ENCODE assay signal across 34 cellular contexts in genomic region chr7:77474756-77475155, GRCh38.
"Had no signal": no experiment of that assay in that cellular context is flagged by ENCODE, and none has a peak within 500 bp of the region (broad histone marks: within the 10 kb centered on the region; RNA-seq: fewer than 3 reads in every experiment).

No MANE protein-coding gene starts in this region.

- H3K9me3 ChIP-seq: adrenal gland, SJSA1 had no signal

- H3K4me1 Mint-ChIP-seq: brain had no signal

- H3K27me3 Mint-ChIP-seq: activated B cell treated with CpG ODN at 0.5 μM for 24 hours; activated CD8-positive, alpha-beta T cell treated with anti-CD3 and anti-CD28 coated beads for 36 hours; brain had no signal

- H3K27ac ChIP-seq: adrenal gland, KMS-11, SJSA1, VCaP had no signal

- DNase-seq: activated B cell treated with CpG ODN at 0.5 μM for 24 hours; activated CD4-positive, alpha-beta T cell treated with anti-CD3 and anti-CD28 coated beads for 4 hours; activated CD4-positive, alpha-beta T cell treated with anti-CD3 and anti-CD28 coated beads, Interleukin-2, amount 50 U/mL, for 4 hours; activated CD4-positive, CD25-positive, alpha-beta regulatory T cell treated with anti-CD3 and anti-CD28 coated beads, Interleukin-2, amount 50 U/mL, for 72 hours; activated CD8-positive, alpha-beta T cell treated with anti-CD3 and anti-CD28 coated beads for 36 hours; activated gamma-delta T cell treated with Interleukin-2 at 50 U/mL for 16 hours; activated naive CD4-positive, alpha-beta T cell treated with anti-CD3 and anti-CD28 coated beads for 36 hours; activated T-cell treated with anti-CD3 and anti-CD28 coated beads, Interleukin-2, amount 50 U/mL, for 4 hours; adrenal gland; caudate nucleus; cerebellar nuclear complex; NCI-H1092 treated with DMSO at 0.1 percent for 48 hours; NCI-H1417; NCI-H146; NCI-H187; NCI-H2029 treated with DMSO at 0.1 percent for 48 hours; NCI-H2107; NCI-H2171; NCI-H226; NCI-H446 treated with DMSO at 0.1 percent for 48 hours; NCI-H524 treated with DMSO at 0.1 percent for 48 hours; SHP77; SW 1271; T-helper 1 cell; T-helper 2 cell; T-helper 9 cell had no signal

- H3K4me3 Mint-ChIP-seq: activated B cell treated with CpG ODN at 0.5 μM for 24 hours; activated CD8-positive, alpha-beta T cell treated with anti-CD3 and anti-CD28 coated beads for 36 hours; activated naive CD4-positive, alpha-beta T cell treated with anti-CD3 and anti-CD28 coated beads for 36 hours; activated T-cell treated with anti-CD3 and anti-CD28 coated beads, Interleukin-2, amount 50 U/mL, for 4 hours; activated T-helper 1 cell treated with anti-CD3 and anti-CD28 coated beads, Interleukin-12 subunit alpha, Interleukin-12 subunit beta, Interleukin-2, Interleukin-4 antibody, amounts not matched to agents 30 ng/mL and 10 ng/mL and 1 ng/mL, durations not matched to agents 14 hours and 24 hours and 36 hours; brain had no signal

- H3K27me3 ChIP-seq: adrenal gland, SJSA1 had no signal

- ATAC-seq: activated CD8-positive, alpha-beta T cell treated with anti-CD3 and anti-CD28 coated beads for 36 hours; activated naive CD4-positive, alpha-beta T cell treated with anti-CD3 and anti-CD28 coated beads, Interleukin-2, amount 50 U/mL, for 72 hours; activated T-cell treated with anti-CD3 and anti-CD28 coated beads, Interleukin-2, amount 50 U/mL, for 4 hours; Panc1 had no signal

- H3K27ac Mint-ChIP-seq: activated B cell treated with CpG ODN at 0.5 μM for 24 hours; activated CD8-positive, alpha-beta T cell treated with anti-CD3 and anti-CD28 coated beads for 36 hours; activated naive CD4-positive, alpha-beta T cell treated with anti-CD3 and anti-CD28 coated beads for 36 hours; activated naive CD4-positive, alpha-beta T cell treated with anti-CD3 and anti-CD28 coated beads, Interleukin-2, amount 50 U/mL, for 72 hours; activated T-helper 1 cell treated with anti-CD3 and anti-CD28 coated beads, Interleukin-12 subunit alpha, Interleukin-12 subunit beta, Interleukin-2, Interleukin-4 antibody, amounts not matched to agents 30 ng/mL and 10 ng/mL and 1 ng/mL, durations not matched to agents 14 hours and 24 hours and 36 hours; brain had no signal

- FAIRE-seq: bronchial epithelial cell had no signal

- H3K4me3 ChIP-seq: adrenal gland, SJSA1 had no signal

- H3K9ac ChIP-seq: KMS-11 had no signal

- H3K4me1 ChIP-seq: adrenal gland, SJSA1 had no signal

- H3K4me2 ChIP-seq: KMS-11 had no signal

- H3K36me3 ChIP-seq: adrenal gland, SJSA1 had no signal

- H3K36me3 Mint-ChIP-seq: activated naive CD4-positive, alpha-beta T cell treated with anti-CD3 and anti-CD28 coated beads, Interleukin-2, amount 50 U/mL, for 72 hours; brain had no signal

- H3K9me3 Mint-ChIP-seq: activated B cell treated with CpG ODN at 0.5 μM for 24 hours; activated CD8-positive, alpha-beta T cell treated with anti-CD3 and anti-CD28 coated beads for 36 hours; activated naive CD4-positive, alpha-beta T cell treated with anti-CD3 and anti-CD28 coated beads for 36 hours; activated naive CD4-positive, alpha-beta T cell treated with anti-CD3 and anti-CD28 coated beads, Interleukin-2, amount 50 U/mL, for 72 hours; activated T-cell treated with anti-CD3 and anti-CD28 coated beads, Interleukin-2, amount 50 U/mL, for 4 hours; activated T-helper 1 cell treated with anti-CD3 and anti-CD28 coated beads, Interleukin-12 subunit alpha, Interleukin-12 subunit beta, Interleukin-2, Interleukin-4 antibody, amounts not matched to agents 30 ng/mL and 10 ng/mL and 1 ng/mL, durations not matched to agents 14 hours and 24 hours and 36 hours; brain had no signal
